Comparison of ENCODE assay signal across 34 cellular contexts in the genomic region with DNA sequence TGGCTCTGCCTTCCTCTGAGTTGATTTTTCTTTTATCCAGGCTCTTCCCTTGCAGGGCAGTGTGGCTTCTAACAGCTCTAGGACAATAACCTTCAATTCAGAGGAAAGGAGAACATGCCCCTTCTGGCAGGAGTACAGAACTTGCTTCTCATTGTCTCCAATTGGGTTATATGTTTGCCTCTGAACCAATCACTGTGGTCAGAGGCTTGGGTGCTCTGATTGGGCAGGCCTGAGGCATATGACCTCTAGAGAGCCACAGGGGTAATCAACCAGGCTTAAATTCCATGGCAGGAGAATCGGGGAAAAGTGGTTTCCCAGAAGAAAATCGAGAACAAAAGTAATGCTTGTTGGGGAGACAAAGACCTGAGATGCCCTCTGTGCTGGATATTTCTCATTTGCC.
DNase-seq lines count a peak whose midpoint lies in the region; ATAC-seq, FAIRE-seq and TF ChIP-seq lines count a peak whose summit lies in the region.
"Had no signal": no experiment of that assay in that cellular context is flagged by ENCODE, and none has a peak within 500 bp of the region (broad histone marks: within the 10 kb centered on the region; RNA-seq: fewer than 3 reads in every experiment).

No MANE protein-coding gene starts in this region.

- WGBS in K562 (ENCODE audit: insufficient coverage, low coverage, missing lambda C conversion rate), result 0% methylated on average over 2 of the region's 2 CpGs
- 67 to 80% methylated on average over 1 to 2 of the region's 2 CpGs for WGBS in transverse colon (ENCODE audit: low coverage in 1 of 2), 2 donors
- 88 to 97% methylated on average over 2 of the region's 2 CpGs for WGBS in aorta, 2 donors

- H3F3A ChIP-seq in GM23338 (replicated peaks; ENCODE audit: low read depth), result no peaks in the 10 kb centered on the region

- in situ Hi-C loops in K562 (cut with MboI), result loop anchor here (25.0 kb wide), 1 partner anchor 1649 kb away; no protein-coding TSS in a partner anchor
- in situ Hi-C loops in transverse colon (cut with MboI; ENCODE audit: low pct_ligation_motif_present in 1 of 4, low pct_unique_long_range_greater_than_20kb in 1 of 4, low sequenced_read_pairs in 3 of 4), result no loop called here

- H3K9me2 ChIP-seq in GM23338 (ENCODE audit: insufficient read depth), result peaks cover 5% of the 10 kb centered on the region; the same call in 1 of the 2 replicates

- H3K27ac ChIP-seq in GM23338 (ENCODE audit: low read depth) (no peak overlapping the region), K562 (ENCODE audit: extremely low read depth, low read depth, low read length) (no peak overlapping the region), parathyroid adenoma (peak overlapping the region; percentile 73), transverse colon (peak overlapping the region in 1 of 4 donors; percentile 19), aorta (ENCODE audit: low read depth in 1 of 2, low read length in 2 of 2) (no peak overlapping the region), vagina (no peak overlapping the region)
- H3K27ac ChIP-seq: adrenal gland, brain microvascular endothelial cell, gastroesophageal sphincter, hepatocyte, testis had no signal

- H3K27me3 ChIP-seq in GM23338 (ENCODE audit: insufficient read depth) (no peaks in the 10 kb centered on the region), K562 (ENCODE audit: control insufficient read depth in 2 of 2, insufficient read depth in 2 of 2, low read length in 2 of 2) (0 out of 5 replicates have a peak, but pooled peaks cover 2 to 6% of the 10 kb centered on the region in 2 experiments), parathyroid adenoma (ENCODE audit: control insufficient read depth, insufficient read depth, low read length) (no peaks in the 10 kb centered on the region), transverse colon (no peaks in the 10 kb centered on the region), aorta (ENCODE audit: control insufficient read depth in 1 of 2, insufficient read depth in 2 of 2, low read length in 1 of 2) (no peaks in the 10 kb centered on the region), vagina (no peaks in the 10 kb centered on the region)
- H3K27me3 ChIP-seq: adrenal gland, brain microvascular endothelial cell, gastroesophageal sphincter, hepatocyte, testis had no signal

- H3K4me3 Mint-ChIP-seq in GM23338, result no peak overlapping the region
- H3K4me3 Mint-ChIP-seq: activated CD8-positive, alpha-beta T cell treated with anti-CD3 and anti-CD28 coated beads for 36 hours; activated naive CD4-positive, alpha-beta T cell treated with anti-CD3 and anti-CD28 coated beads, Interleukin-2, amount 10 ng/mL, durations not matched to agents 7 days and 5 days; activated T-helper 1 cell treated with anti-CD3 and anti-CD28 coated beads, Interleukin-12 subunit alpha, Interleukin-12 subunit beta, Interleukin-2, Interleukin-4 antibody, amounts not matched to agents 30 ng/mL and 10 ng/mL and 1 ng/mL, durations not matched to agents 14 hours and 24 hours and 36 hours; CD4-positive, alpha-beta T cell; IgD-negative memory B cell; nephron; T-helper 2 cell treated with Interferon-gamma antibody and Interleukin-4, amounts not matched to agents 5 μg/mL and 100 μg/mL, for 36 hours had no signal

- POLR2A ChIA-PET in K562 (lab: Yijun Ruan, JAX), result no interaction called here

- H2AFZ ChIP-seq in GM23338 (peak overlapping the region; percentile 8), K562 (ENCODE audit: low read depth, low read length) (no peak overlapping the region), parathyroid adenoma (peak overlapping the region; percentile 77)
- H2AFZ ChIP-seq: hepatocyte had no signal

- TF ChIP-seq POLR2A in K562 (conservative IDR thresholded peaks at IDR 0.05) (no peak), transverse colon (IDR thresholded peaks at IDR 0.05) (no peak), vagina (IDR thresholded peaks at IDR 0.05) (no peak)

- H3K4me3 ChIP-seq in GM23338 (no peak overlapping the region), K562 (no peak overlapping the region), parathyroid adenoma (ENCODE audit: low read depth, low read length) (no peak overlapping the region), transverse colon (no peak overlapping the region), aorta (ENCODE audit: low read length in 2 of 2) (no peak overlapping the region), vagina (no peak overlapping the region)
- H3K4me3 ChIP-seq: adrenal gland, gastroesophageal sphincter, hepatocyte, MG63, mucosa of descending colon, testis had no signal

- TF ChIP-seq EP300 in K562 (IDR thresholded peaks at IDR 0.05; ENCODE audit: low read length) (no peak), transverse colon (IDR thresholded peaks at IDR 0.05; ENCODE audit: low read depth) (no peak)

- H3K36me3 ChIP-seq in GM23338 (ENCODE audit: insufficient read depth), result no peaks in the 10 kb centered on the region
- no peaks in the 10 kb centered on the region for H3K36me3 ChIP-seq in K562 (ENCODE audit: control insufficient read depth, insufficient read depth, low read length)
- no peaks in the 10 kb centered on the region for H3K36me3 ChIP-seq in parathyroid adenoma (ENCODE audit: control insufficient read depth, insufficient read depth, low read length)
- no peaks in the 10 kb centered on the region for H3K36me3 ChIP-seq in transverse colon
- no peaks in the 10 kb centered on the region for H3K36me3 ChIP-seq in aorta (ENCODE audit: control insufficient read depth in 1 of 2, insufficient read depth in 2 of 2, low read length in 1 of 2)
- no peaks in the 10 kb centered on the region for H3K36me3 ChIP-seq in vagina
- H3K36me3 ChIP-seq: adrenal gland, brain microvascular endothelial cell, gastroesophageal sphincter, MG63 had no signal

- H3K4me1 Mint-ChIP-seq in GM23338, result peaks cover 2% of the 10 kb centered on the region
- H3K4me1 Mint-ChIP-seq: activated naive CD4-positive, alpha-beta T cell treated with anti-CD3 and anti-CD28 coated beads, Interleukin-2, amount 10 ng/mL, durations not matched to agents 7 days and 5 days; IgD-negative memory B cell had no signal

- H3K9me3 ChIP-seq in K562 (replicated peaks; ENCODE audit: control insufficient read depth, insufficient read depth, low read depth, low read length) (no peaks in the 10 kb centered on the region), parathyroid adenoma (ENCODE audit: control insufficient read depth, low read length) (no peaks in the 10 kb centered on the region), transverse colon (no peaks in the 10 kb centered on the region), aorta (ENCODE audit: control insufficient read depth, low read length) (no peaks in the 10 kb centered on the region), vagina (no peaks in the 10 kb centered on the region)
- H3K9me3 ChIP-seq: adrenal gland, gastroesophageal sphincter, MG63, mucosa of descending colon, testis had no signal

- no peak overlapping the region for H3K27ac Mint-ChIP-seq in GM23338
- H3K27ac Mint-ChIP-seq: activated CD8-positive, alpha-beta T cell treated with anti-CD3 and anti-CD28 coated beads for 36 hours; activated naive CD4-positive, alpha-beta T cell treated with anti-CD3 and anti-CD28 coated beads, Interleukin-2, amount 10 ng/mL, durations not matched to agents 7 days and 5 days; activated T-helper 1 cell treated with anti-CD3 and anti-CD28 coated beads, Interleukin-12 subunit alpha, Interleukin-12 subunit beta, Interleukin-2, Interleukin-4 antibody, amounts not matched to agents 30 ng/mL and 10 ng/mL and 1 ng/mL, durations not matched to agents 14 hours and 24 hours and 36 hours; CD4-positive, alpha-beta T cell; IgD-negative memory B cell; nephron; T-helper 2 cell treated with Interferon-gamma antibody and Interleukin-4, amounts not matched to agents 5 μg/mL and 100 μg/mL, for 36 hours had no signal

- BruUV-seq in K562 (replicated peaks; lab: Mats Ljungman, UMichigan), result no TSS peak

- intact Hi-C loops in K562 (cut with micrococcal nuclease) (no loop called here), transverse colon (cut with DNase I; ENCODE audit: low total_unique reads) (no loop called here), aorta (cut with DNase I) (no loop called here), vagina (cut with DNase I) (no loop called here)

- no peak for TF ChIP-seq CTCF in GM23338 (conservative IDR thresholded peaks at IDR 0.05; ENCODE audit: low read depth in 2 of 2)
- TF ChIP-seq CTCF in K562 (IDR thresholded peaks at IDR 0.05 in 2 of 3, conservative IDR thresholded peaks at IDR 0.05 in 1 of 3; ENCODE audit: insufficient read depth in 2 of 3, low read depth in 1 of 3, low read length in 3 of 3), result no peak
- no peak for TF ChIP-seq CTCF in parathyroid adenoma (IDR thresholded peaks at IDR 0.05)
- TF ChIP-seq CTCF in transverse colon (IDR thresholded peaks at IDR 0.05), result no peak
- no peak for TF ChIP-seq CTCF in vagina (IDR thresholded peaks at IDR 0.05)

- no peaks in the 10 kb centered on the region for H3K4me1 ChIP-seq in GM23338 (ENCODE audit: insufficient read depth)
- H3K4me1 ChIP-seq in K562 (replicated peaks in 1 of 2; ENCODE audit: control insufficient read depth in 2 of 2, insufficient read depth in 2 of 2, low read length in 2 of 2), result no peaks in the 10 kb centered on the region
- peaks cover 47% of the 10 kb centered on the region for H3K4me1 ChIP-seq in parathyroid adenoma
- H3K4me1 ChIP-seq in transverse colon, result no peaks in the 10 kb centered on the region
- peaks cover 0 to 1% of the 10 kb centered on the region in 2 donors for H3K4me1 ChIP-seq in aorta (ENCODE audit: control insufficient read depth in 1 of 2, insufficient read depth in 2 of 2, low read length in 2 of 2)
- no peaks in the 10 kb centered on the region for H3K4me1 ChIP-seq in vagina
- H3K4me1 ChIP-seq: adrenal gland, gastroesophageal sphincter, testis had no signal

- no peaks in the 10 kb centered on the region for H3K36me3 Mint-ChIP-seq in GM23338 (ENCODE audit: low read depth)
- H3K36me3 Mint-ChIP-seq: activated naive CD4-positive, alpha-beta T cell treated with anti-CD3 and anti-CD28 coated beads, Interleukin-2, amount 10 ng/mL, durations not matched to agents 7 days and 5 days; IgD-negative memory B cell had no signal

- CTCF ChIA-PET in K562 (lab: Yijun Ruan, JAX; ENCODE audit: low intra/inter-chr PET ratio), result no interaction called here

- H3K4me2 ChIP-seq in GM23338 (no peak overlapping the region), K562 (ENCODE audit: insufficient read depth, low read length) (no peak overlapping the region), parathyroid adenoma (ENCODE audit: low read length) (no peak overlapping the region)
- H3K4me2 ChIP-seq: hepatocyte had no signal

- H3K9ac ChIP-seq in K562 (ENCODE audit: insufficient read depth in 1 of 2, low read depth in 2 of 2, low read length in 2 of 2) (no peak overlapping the region), parathyroid adenoma (no peak overlapping the region)

- H3K27me3 Mint-ChIP-seq in GM23338 (ENCODE audit: insufficient read depth, low read depth, poor library complexity), result no peaks in the 10 kb centered on the region

- ATAC-seq in GM23338 (peak; percentile 31; the same call in 1 of the 3 replicates), K562 (peak; percentile 85), aorta (ENCODE audit: low FRiP score) (no peak)
- ATAC-seq: activated CD8-positive, alpha-beta T cell treated with anti-CD3 and anti-CD28 coated beads for 36 hours; gastroesophageal sphincter; mucosa of descending colon; Panc1 had no signal

- no peaks in the 10 kb centered on the region for H3K79me2 ChIP-seq in GM23338 (replicated peaks; ENCODE audit: insufficient read depth)
- no peaks in the 10 kb centered on the region for H3K79me2 ChIP-seq in K562 (ENCODE audit: control insufficient read depth, insufficient read depth, low read length)
- no peaks in the 10 kb centered on the region for H3K79me2 ChIP-seq in parathyroid adenoma
- H3K79me2 ChIP-seq: hepatocyte had no signal

- no peaks in the 10 kb centered on the region for H4K20me1 ChIP-seq in GM23338 (replicated peaks; ENCODE audit: insufficient read depth)
- no peaks in the 10 kb centered on the region for H4K20me1 ChIP-seq in K562 (replicated peaks; ENCODE audit: control insufficient read depth, insufficient read depth, low read length)

- no peaks in the 10 kb centered on the region for H3K9me1 ChIP-seq in K562 (ENCODE audit: control insufficient read depth, insufficient read depth, low read length)

- H3K9me3 Mint-ChIP-seq in GM23338, result no peaks in the 10 kb centered on the region
- H3K9me3 Mint-ChIP-seq: activated CD8-positive, alpha-beta T cell treated with anti-CD3 and anti-CD28 coated beads for 36 hours; activated naive CD4-positive, alpha-beta T cell treated with anti-CD3 and anti-CD28 coated beads, Interleukin-2, amount 10 ng/mL, durations not matched to agents 7 days and 5 days; activated T-helper 1 cell treated with anti-CD3 and anti-CD28 coated beads, Interleukin-12 subunit alpha, Interleukin-12 subunit beta, Interleukin-2, Interleukin-4 antibody, amounts not matched to agents 30 ng/mL and 10 ng/mL and 1 ng/mL, durations not matched to agents 14 hours and 24 hours and 36 hours; CD4-positive, alpha-beta T cell; IgD-negative memory B cell; nephron; T-helper 2 cell treated with Interferon-gamma antibody and Interleukin-4, amounts not matched to agents 5 μg/mL and 100 μg/mL, for 36 hours had no signal

- no peak for FAIRE-seq in K562 (lab: Jason Lieb, UNC)
- FAIRE-seq: endothelial cell of umbilical vein, H54 had no signal

- TF ChIP-seq RAD21 in K562 (CRISPR knock-in tag; conservative IDR thresholded peaks at IDR 0.05 in 1 of 2, IDR thresholded peaks at IDR 0.05 in 1 of 2), result no peak

- DNase-seq in GM23338 (ENCODE audit: low spot score) (peak; percentile 30), LHCN-M2 (ENCODE audit: low read depth) (peak; percentile 38), K562 (ENCODE audit: extremely low read depth in 1 of 4, low spot score in 3 of 4) (peak in 1 of 4 experiments; percentile 34), transverse colon (no peak), aorta (no peak), vagina (ENCODE audit: extremely low spot score in 2 of 2) (no peak)
- DNase-seq in stimulated activated CD4-positive, alpha-beta T cell treated with anti-CD3 and anti-CD28 coated beads, Interleukin-4, amount 100 ng/mL, for 4 hours, result no peak
- DNase-seq: activated CD8-positive, alpha-beta memory T cell treated with anti-CD3 and anti-CD28 coated beads, Interleukin-2, amount 50 U/mL, for 48 hours; activated CD8-positive, alpha-beta T cell treated with anti-CD3 and anti-CD28 coated beads for 36 hours; activated naive CD4-positive, alpha-beta T cell treated with anti-CD3 and anti-CD28 coated beads, Interleukin-2, amount 10 ng/mL, durations not matched to agents 7 days and 5 days; adrenal gland; AML-193; brain microvascular endothelial cell; CD4-positive, alpha-beta T cell; DND-41; MG63; mucosa of descending colon; NCI-H1436; NCI-H2081; NCI-H2227 treated with DMSO at 0.1 percent for 48 hours; NCI-H526; SHP77; stimulated activated naive CD4-positive, alpha-beta T cell; testis had no signal

Comparison
In these comparisons a context has a peak if more than half of its experiments do, and no peak if none do; other contexts are left out.
1. DNase-seq: peak in GM23338 (single experiment) and LHCN-M2 (single experiment); none in transverse colon (single experiment), aorta (0 of 2), stimulated activated CD4-positive, alpha-beta T cell treated with anti-CD3 and anti-CD28 coated beads, Interleukin-4, amount 100 ng/mL, for 4 hours (0 of 2) and vagina (0 of 2).